19 cellular contexts compared by ENCODE assay signal in the genomic region with DNA sequence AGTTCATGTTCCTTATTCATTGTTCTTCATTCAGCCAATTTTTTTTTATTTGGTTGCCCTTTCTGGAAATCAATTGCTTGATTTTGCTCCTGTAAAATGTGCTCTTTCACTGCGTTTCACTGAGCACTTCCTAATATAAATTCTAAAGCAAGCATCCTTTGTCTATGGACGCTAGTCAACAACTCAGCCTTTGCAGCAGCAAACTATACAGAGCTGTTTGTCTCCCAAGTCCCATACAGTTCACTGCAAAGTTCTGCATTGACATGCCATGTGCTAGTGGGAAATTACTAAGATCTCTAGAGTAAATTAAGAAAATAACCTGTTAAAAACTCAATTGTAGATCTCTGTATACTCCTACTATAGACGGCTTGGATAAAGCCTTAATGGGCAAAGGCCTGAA.
DNase-seq lines count a peak whose midpoint lies in the region; ATAC-seq and TF ChIP-seq lines count a peak whose summit lies in the region.
"Had no signal": no experiment of that assay in that cellular context is flagged by ENCODE, and none has a peak within 500 bp of the region (broad histone marks: within the 10 kb centered on the region; RNA-seq: fewer than 3 reads in every experiment).

No MANE protein-coding gene starts in this region.

- CTCF ChIA-PET in activated naive CD4-positive, alpha-beta T cell treated with anti-CD3 and anti-CD28 coated beads, Interleukin-2, amount 10 ng/mL, durations not matched to agents 7 days and 5 days (lab: Charles Lee) = interaction anchor here (1.6 to 4.3 kb wide), 3 partner anchors 58 to 128 kb away, joined by 4 to 28 read pairs (median 5); no protein-coding TSS in a partner anchor
- CTCF ChIA-PET in activated CD8-positive, alpha-beta T cell treated with anti-CD3 and anti-CD28 coated beads, Interleukin-2, amount 10 ng/mL, durations not matched to agents 7 days and 5 days (lab: Charles Lee) = interaction anchor here (0.6 to 7.3 kb wide), 9 partner anchors 12 to 138 kb away, joined by 3 to 53 read pairs (median 11); a partner anchor contains a TSS

- H3K4me1 Mint-ChIP-seq in activated naive CD4-positive, alpha-beta T cell treated with anti-CD3 and anti-CD28 coated beads, Interleukin-2, amount 10 ng/mL, durations not matched to agents 7 days and 5 days = peaks cover 95% of the 10 kb centered on the region
- H3K4me1 Mint-ChIP-seq in activated CD8-positive, alpha-beta T cell treated with anti-CD3 and anti-CD28 coated beads, Interleukin-2, amount 10 ng/mL, durations not matched to agents 7 days and 5 days (ENCODE audit: low read depth) = peaks cover 93% of the 10 kb centered on the region
- peaks cover 74 to 94% of the 10 kb centered on the region in 2 donors for H3K4me1 Mint-ChIP-seq in immature natural killer cell

- no peak overlapping the region for H3K4me3 Mint-ChIP-seq in activated naive CD4-positive, alpha-beta T cell treated with anti-CD3 and anti-CD28 coated beads, Interleukin-2, amount 10 ng/mL, durations not matched to agents 7 days and 5 days
- H3K4me3 Mint-ChIP-seq in activated CD8-positive, alpha-beta T cell treated with anti-CD3 and anti-CD28 coated beads, Interleukin-2, amount 10 ng/mL, durations not matched to agents 7 days and 5 days = no peak overlapping the region
- H3K4me3 Mint-ChIP-seq in immature natural killer cell = peak overlapping the region in 1 of 5 donors; percentile 18

- TF ChIP-seq CTCF in GM20000 (IDR thresholded peaks at IDR 0.05; ENCODE audit: extremely low read depth, missing control alignments) = no peak

- peaks cover 44% of the 10 kb centered on the region for H3K36me3 Mint-ChIP-seq in activated naive CD4-positive, alpha-beta T cell treated with anti-CD3 and anti-CD28 coated beads, Interleukin-2, amount 10 ng/mL, durations not matched to agents 7 days and 5 days
- peaks cover 42% of the 10 kb centered on the region for H3K36me3 Mint-ChIP-seq in activated CD8-positive, alpha-beta T cell treated with anti-CD3 and anti-CD28 coated beads, Interleukin-2, amount 10 ng/mL, durations not matched to agents 7 days and 5 days (ENCODE audit: low read depth)
- peaks cover 0 to 13% (median 3%) of the 10 kb centered on the region in 3 donors for H3K36me3 Mint-ChIP-seq in immature natural killer cell

- H3K9me3 Mint-ChIP-seq in activated naive CD4-positive, alpha-beta T cell treated with anti-CD3 and anti-CD28 coated beads, Interleukin-2, amount 10 ng/mL, durations not matched to agents 7 days and 5 days = peaks cover 3% of the 10 kb centered on the region
- no peaks in the 10 kb centered on the region for H3K9me3 Mint-ChIP-seq in activated CD8-positive, alpha-beta T cell treated with anti-CD3 and anti-CD28 coated beads, Interleukin-2, amount 10 ng/mL, durations not matched to agents 7 days and 5 days (ENCODE audit: insufficient read depth)
- H3K9me3 Mint-ChIP-seq in immature natural killer cell = no peaks in the 10 kb centered on the region

- DNase-seq in activated naive CD4-positive, alpha-beta T cell treated with anti-CD3 and anti-CD28 coated beads, Interleukin-2, amount 10 ng/mL, durations not matched to agents 7 days and 5 days = no peak
- no peak for DNase-seq in activated naive CD4-positive, alpha-beta T cell treated with anti-CD3 and anti-CD28 coated beads, Interleukin-2, amount 50 U/mL, for 16 hours
- DNase-seq in activated CD8-positive, alpha-beta T cell treated with anti-CD3 and anti-CD28 coated beads, Interleukin-2, amount 10 ng/mL, durations not matched to agents 7 days and 5 days = no peak
- DNase-seq in immature natural killer cell = no peak
- peak; percentile 44 for DNase-seq in superior temporal gyrus (ENCODE audit: extremely low spot score)
- DNase-seq in ureter (ENCODE audit: low spot score) = no peak
- DNase-seq in erythroblast (lab: John Stamatoyannopoulos, UW) = no peak
- DNase-seq in GM20000 (ENCODE audit: low spot score) = no peak
- DNase-seq: anterior cingulate cortex; foreskin keratinocyte; left cardiac atrium; NCI-H1694; NK-92 treated with Interleukin-12 subunit alpha and Interleukin-12 subunit beta, amount 100 ng/mL, for 24 hours; occipital lobe; RPMI8226; sigmoid colon; stimulated activated CD4-positive, alpha-beta T cell treated with anti-CD3 and anti-CD28 coated beads, Interleukin-1b, Interleukin-23, amount 100 ng/mL, for 48 hours; SW 1271 had no signal

- TF ChIP-seq POLR2A in erythroblast (IDR thresholded peaks at IDR 0.05; ENCODE audit: low read length) = no peak

- no peaks in the 10 kb centered on the region for H3K27me3 Mint-ChIP-seq in activated naive CD4-positive, alpha-beta T cell treated with anti-CD3 and anti-CD28 coated beads, Interleukin-2, amount 10 ng/mL, durations not matched to agents 7 days and 5 days
- no peaks in the 10 kb centered on the region for H3K27me3 Mint-ChIP-seq in activated CD8-positive, alpha-beta T cell treated with anti-CD3 and anti-CD28 coated beads, Interleukin-2, amount 10 ng/mL, durations not matched to agents 7 days and 5 days (ENCODE audit: low read depth)
- peaks cover 0 to 14% (median 11%) of the 10 kb centered on the region in 3 donors for H3K27me3 Mint-ChIP-seq in immature natural killer cell (ENCODE audit: low read depth in 3 of 3)

- peak overlapping the region; percentile 85 for H3K27ac Mint-ChIP-seq in activated naive CD4-positive, alpha-beta T cell treated with anti-CD3 and anti-CD28 coated beads, Interleukin-2, amount 10 ng/mL, durations not matched to agents 7 days and 5 days
- H3K27ac Mint-ChIP-seq in activated CD8-positive, alpha-beta T cell treated with anti-CD3 and anti-CD28 coated beads, Interleukin-2, amount 10 ng/mL, durations not matched to agents 7 days and 5 days = peak overlapping the region; percentile 90
- peak overlapping the region; percentile 90 to 99 (median 98) for H3K27ac Mint-ChIP-seq in immature natural killer cell

- POLR2A ChIA-PET in activated CD8-positive, alpha-beta T cell treated with anti-CD3 and anti-CD28 coated beads, Interleukin-2, amount 10 ng/mL, durations not matched to agents 7 days and 5 days (lab: Charles Lee) = interaction anchor here (1.2 to 10.2 kb wide), 5 partner anchors 19 to 159 kb away, joined by 3 to 250 read pairs (median 26); a partner anchor contains a TSS

- ATAC-seq in activated CD8-positive, alpha-beta T cell treated with anti-CD3 and anti-CD28 coated beads, Interleukin-2, amount 10 ng/mL, durations not matched to agents 7 days and 5 days = no peak
- ATAC-seq: foreskin keratinocyte, HepG2, left cardiac atrium had no signal
